11 cellular contexts compared by ENCODE assay signal in genomic region chr1:98323396-98323795, GRCh38.
A peak's percentile ranks its signal among the peaks of the same experiment; 100 is the strongest.
DNase-seq lines count a peak whose midpoint lies in the region; ATAC-seq, FAIRE-seq and TF ChIP-seq lines count a peak whose summit lies in the region.
"Had no signal": no experiment of that assay in that cellular context is flagged by ENCODE, and none has a peak within 500 bp of the region (broad histone marks: within the 10 kb centered on the region; RNA-seq: fewer than 3 reads in every experiment).

No MANE protein-coding gene starts in this region.

- H3K9me3 ChIP-seq in KOPT-K1 (ENCODE audit: insufficient read depth, low read length, poor library complexity, severe bottlenecking) (peaks cover 15% of the 10 kb centered on the region), astrocyte (ENCODE audit: insufficient read depth, low read depth, low read length) (no peaks in the 10 kb centered on the region), lower lobe of right lung (no peaks in the 10 kb centered on the region)

- H3K4me2 ChIP-seq in astrocyte (ENCODE audit: low read length) = peak overlapping the region; percentile 70

- DNase-seq in AG08396 (ENCODE audit: low spot score) (peak; percentile 52), astrocyte (ENCODE audit: low read depth) (peak; percentile 88), lower lobe of right lung (no peak), NCI-H2081 treated with DMSO at 0.1 percent for 48 hours (lab: John Stamatoyannopoulos, UW) (no peak)
- no peak for DNase-seq in stimulated activated CD4-positive, alpha-beta T cell treated with anti-CD3 and anti-CD28 coated beads, Interleukin-2, amount 100 ng/mL, for 24 hours
- DNase-seq in activated T-cell treated with anti-CD3 and anti-CD28 coated beads, Interleukin-2, amount 50 U/mL, for 4 hours = no peak
- DNase-seq: activated naive CD4-positive, alpha-beta T cell treated with anti-CD3 and anti-CD28 coated beads, Interleukin-2, amount 10 ng/mL, durations not matched to agents 7 days and 5 days had no signal

- no peaks in the 10 kb centered on the region for H3K79me2 ChIP-seq in astrocyte (ENCODE audit: insufficient read depth, low read length)

- H3K27me3 ChIP-seq in astrocyte (ENCODE audit: insufficient read depth, low read length) (no peaks in the 10 kb centered on the region), lower lobe of right lung (ENCODE audit: low read depth) (no peaks in the 10 kb centered on the region)

- peaks cover 48% of the 10 kb centered on the region for H3K4me1 ChIP-seq in astrocyte (ENCODE audit: insufficient read depth, low read length)
- H3K4me1 ChIP-seq in lower lobe of right lung = peaks cover 30% of the 10 kb centered on the region

- intact Hi-C loops in lower lobe of right lung (cut with DNase I) = no loop called here

- FAIRE-seq in astrocyte (lab: Jason Lieb, UNC) = no peak

- peak; percentile 77 to 80 for ATAC-seq in lower lobe of right lung
- no peak for ATAC-seq in activated T-cell treated with anti-CD3 and anti-CD28 coated beads, Interleukin-2, amount 50 U/mL, for 4 hours
- ATAC-seq in GM21529 (IDR thresholded peaks at IDR 0.05; ENCODE audit: unreplicated experiment) = no peak
- ATAC-seq: GM23338 had no signal

- peaks cover 49% of the 10 kb centered on the region for H3K4me1 Mint-ChIP-seq in astrocyte (ENCODE audit: low read depth, unreplicated experiment)
- H3K4me1 Mint-ChIP-seq in activated T-cell treated with anti-CD3 and anti-CD28 coated beads, Interleukin-2, amount 50 U/mL, for 4 hours (ENCODE audit: low read depth) = peaks cover 13% of the 10 kb centered on the region
- H3K4me1 Mint-ChIP-seq: memory B cell had no signal

- H2AFZ ChIP-seq in astrocyte (ENCODE audit: low read depth, low read length) = no peak overlapping the region

- H3K27ac Mint-ChIP-seq in astrocyte (ENCODE audit: unreplicated experiment) = peak overlapping the region; percentile 99
- H3K27ac Mint-ChIP-seq: activated naive CD4-positive, alpha-beta T cell treated with anti-CD3 and anti-CD28 coated beads, Interleukin-2, amount 10 ng/mL, durations not matched to agents 7 days and 5 days; memory B cell had no signal

- H3K4me3 Mint-ChIP-seq in astrocyte (ENCODE audit: unreplicated experiment) = no peak overlapping the region
- no peak overlapping the region for H3K4me3 Mint-ChIP-seq in activated T-cell treated with anti-CD3 and anti-CD28 coated beads, Interleukin-2, amount 50 U/mL, for 4 hours
- H3K4me3 Mint-ChIP-seq: activated naive CD4-positive, alpha-beta T cell treated with anti-CD3 and anti-CD28 coated beads, Interleukin-2, amount 10 ng/mL, durations not matched to agents 7 days and 5 days; GM23338; memory B cell had no signal

- peak overlapping the region; percentile 63 for H3K9ac ChIP-seq in astrocyte (ENCODE audit: low read length)

- no peaks in the 10 kb centered on the region for H4K20me1 ChIP-seq in astrocyte (ENCODE audit: insufficient read depth, low read length)

- H3K9me3 Mint-ChIP-seq in astrocyte (ENCODE audit: unreplicated experiment) = no peaks in the 10 kb centered on the region
- peaks cover 5% of the 10 kb centered on the region for H3K9me3 Mint-ChIP-seq in activated T-cell treated with anti-CD3 and anti-CD28 coated beads, Interleukin-2, amount 50 U/mL, for 4 hours
- H3K9me3 Mint-ChIP-seq: activated naive CD4-positive, alpha-beta T cell treated with anti-CD3 and anti-CD28 coated beads, Interleukin-2, amount 10 ng/mL, durations not matched to agents 7 days and 5 days; GM23338 had no signal

- no peaks in the 10 kb centered on the region for H3K36me3 ChIP-seq in KOPT-K1 (ENCODE audit: insufficient read depth, low read length)
- no peaks in the 10 kb centered on the region for H3K36me3 ChIP-seq in astrocyte (ENCODE audit: insufficient read depth, low read length)
- no peaks in the 10 kb centered on the region for H3K36me3 ChIP-seq in lower lobe of right lung

- peak overlapping the region; percentile 80 for H3K27ac ChIP-seq in KOPT-K1 (ENCODE audit: low read depth, low read length, poor library complexity, severe bottlenecking)
- H3K27ac ChIP-seq in astrocyte (ENCODE audit: low read depth, low read length) = peak overlapping the region; percentile 88
- H3K27ac ChIP-seq in lower lobe of right lung = peak overlapping the region; percentile 61

- H3K4me3 ChIP-seq in astrocyte (ENCODE audit: insufficient read depth, low read depth, low read length) (no peak overlapping the region), lower lobe of right lung (no peak overlapping the region)
- H3K4me3 ChIP-seq: GM23338 had no signal

- no peaks in the 10 kb centered on the region for H3K27me3 Mint-ChIP-seq in astrocyte (ENCODE audit: low read depth, unreplicated experiment)
- H3K27me3 Mint-ChIP-seq in activated T-cell treated with anti-CD3 and anti-CD28 coated beads, Interleukin-2, amount 50 U/mL, for 4 hours (ENCODE audit: low read depth) = peaks cover 2% of the 10 kb centered on the region
- H3K27me3 Mint-ChIP-seq: activated naive CD4-positive, alpha-beta T cell treated with anti-CD3 and anti-CD28 coated beads, Interleukin-2, amount 10 ng/mL, durations not matched to agents 7 days and 5 days; memory B cell had no signal

- no peaks in the 10 kb centered on the region for H3K36me3 Mint-ChIP-seq in astrocyte (ENCODE audit: low read depth, unreplicated experiment)
- no peaks in the 10 kb centered on the region for H3K36me3 Mint-ChIP-seq in activated T-cell treated with anti-CD3 and anti-CD28 coated beads, Interleukin-2, amount 50 U/mL, for 4 hours (ENCODE audit: insufficient read depth)
- H3K36me3 Mint-ChIP-seq: activated naive CD4-positive, alpha-beta T cell treated with anti-CD3 and anti-CD28 coated beads, Interleukin-2, amount 10 ng/mL, durations not matched to agents 7 days and 5 days; memory B cell had no signal

- TF ChIP-seq CTCF in astrocyte (IDR thresholded peaks at IDR 0.05; ENCODE audit: insufficient read depth, low read depth, low read length) = no peak
- no peak for TF ChIP-seq CTCF in lower lobe of right lung (IDR thresholded peaks at IDR 0.05)

Comparison
In these comparisons a context has a peak if more than half of its experiments do, and no peak if none do; other contexts are left out.
1. DNase-seq: peak in AG08396 (single experiment) and astrocyte (single experiment); none in lower lobe of right lung (single experiment), stimulated activated CD4-positive, alpha-beta T cell treated with anti-CD3 and anti-CD28 coated beads, Interleukin-2, amount 100 ng/mL, for 24 hours (0 of 2), activated T-cell treated with anti-CD3 and anti-CD28 coated beads, Interleukin-2, amount 50 U/mL, for 4 hours (single experiment) and NCI-H2081 treated with DMSO at 0.1 percent for 48 hours (single experiment).
2. ATAC-seq: peak in lower lobe of right lung (2 of 2); none in activated T-cell treated with anti-CD3 and anti-CD28 coated beads, Interleukin-2, amount 50 U/mL, for 4 hours (0 of 2) and GM21529 (single experiment).
3. Peak in every context shown above with its lines, with median percentiles within 50 percentile points of each other: H3K27ac ChIP-seq.